Comparison of ENCODE assay signal across 11 cellular contexts in genomic region chr4:17807446-17807845, GRCh38. TPM values are rescaled to one million over a fixed set of nuclear protein-coding genes. Genes with fewer than 3 reads are reported as not detected.
DNase-seq lines count a peak whose midpoint lies in the region; ATAC-seq and TF ChIP-seq lines count a peak whose summit lies in the region.
"Had no signal": no experiment of that assay in that cellular context is flagged by ENCODE, and none has a peak within 500 bp of the region (broad histone marks: within the 10 kb centered on the region; RNA-seq: fewer than 3 reads in every experiment).

No MANE protein-coding gene starts in this region.

- H3K9me3 Mint-ChIP-seq in activated CD4-positive, alpha-beta T cell treated with anti-CD3 and anti-CD28 coated beads for 36 hours (ENCODE audit: low read depth): no peaks in the 10 kb centered on the region

- DNase-seq in activated CD4-positive, alpha-beta T cell treated with anti-CD3 and anti-CD28 coated beads for 36 hours: no peak
- no peak for DNase-seq in activated CD4-positive, alpha-beta T cell treated with anti-CD3 and anti-CD28 coated beads, Interleukin-2, amount 50 U/mL, for 48 hours
- DNase-seq in fibroblast of the aortic adventitia (ENCODE audit: low read depth) (peak; percentile 44), smooth muscle cell (lab: John Stamatoyannopoulos, UW; ENCODE audit: unreplicated experiment) (no peak), HPDE6-E6E7 (ENCODE audit: extremely low spot score) (no peak), SIG-M5 (lab: John Stamatoyannopoulos, UW) (no peak)
- DNase-seq: amniotic stem cell had no signal

- ATAC-seq in activated CD4-positive, alpha-beta T cell treated with anti-CD3 and anti-CD28 coated beads for 36 hours: no peak
- ATAC-seq in GM21423 (IDR thresholded peaks at IDR 0.05; ENCODE audit: unreplicated experiment): no peak

- no peak overlapping the region for H3K9ac ChIP-seq in smooth muscle cell (ENCODE audit: low read depth)

- peaks cover 47% of the 10 kb centered on the region for H3K4me1 Mint-ChIP-seq in activated CD4-positive, alpha-beta T cell treated with anti-CD3 and anti-CD28 coated beads for 36 hours

- CTCF ChIA-PET in activated CD4-positive, alpha-beta T cell treated with anti-CD3 and anti-CD28 coated beads for 36 hours (lab: Charles Lee): interaction anchor here (0.8 to 4.0 kb wide), 2 partner anchors 12 to 258 kb away, joined by 3 to 18 read pairs; no protein-coding TSS in a partner anchor

- H3K36me3 Mint-ChIP-seq in activated CD4-positive, alpha-beta T cell treated with anti-CD3 and anti-CD28 coated beads for 36 hours (ENCODE audit: low read depth): peaks cover 58% of the 10 kb centered on the region

- peaks cover 10% of the 10 kb centered on the region for H3K36me3 ChIP-seq in smooth muscle cell (ENCODE audit: low read depth)

- H3K27me3 Mint-ChIP-seq in activated CD4-positive, alpha-beta T cell treated with anti-CD3 and anti-CD28 coated beads for 36 hours: no peaks in the 10 kb centered on the region

- H3F3A ChIP-seq in smooth muscle cell (ENCODE audit: low read depth): no peaks in the 10 kb centered on the region

- intact Hi-C loops in activated CD4-positive, alpha-beta T cell treated with anti-CD3 and anti-CD28 coated beads for 36 hours (cut with DNase I, micrococcal nuclease): loop anchor here (5.0 to 10.0 kb wide), 2 partner anchors 170 to 463 kb away; no protein-coding TSS in a partner anchor

- peaks cover 35% of the 10 kb centered on the region for H3K4me1 ChIP-seq in smooth muscle cell (ENCODE audit: low read depth)

- peaks cover 71% of the 10 kb centered on the region for H3K79me2 ChIP-seq in smooth muscle cell (ENCODE audit: low read depth)

- POLR2A ChIA-PET in activated CD4-positive, alpha-beta T cell treated with anti-CD3 and anti-CD28 coated beads for 36 hours (lab: Charles Lee): interaction anchor here (0.6 kb wide), 2 partner anchors 8 to 213 kb away, joined by 3 read pairs; no protein-coding TSS in a partner anchor

- H3K27ac ChIP-seq in VCaP (peak overlapping the region; percentile 90; the same call in 1 of the 2 replicates), smooth muscle cell (ENCODE audit: low read depth) (no peak overlapping the region)
- H3K27ac ChIP-seq: RWPE1 had no signal

- no peak overlapping the region for H2AFZ ChIP-seq in smooth muscle cell (ENCODE audit: low read depth)

- peak overlapping the region; percentile 87 for H3K4me2 ChIP-seq in smooth muscle cell

- no peaks in the 10 kb centered on the region for H3K27me3 ChIP-seq in smooth muscle cell (ENCODE audit: low read depth)

- H3K4me3 ChIP-seq in fibroblast of the aortic adventitia (ENCODE audit: low read depth, low read length) (peak overlapping the region; percentile 62), smooth muscle cell (peak overlapping the region; percentile 83)

- H3K4me3 Mint-ChIP-seq in activated CD4-positive, alpha-beta T cell treated with anti-CD3 and anti-CD28 coated beads for 36 hours: peak overlapping the region; percentile 98

- H3K27ac Mint-ChIP-seq in activated CD4-positive, alpha-beta T cell treated with anti-CD3 and anti-CD28 coated beads for 36 hours: no peak overlapping the region

- TF ChIP-seq CTCF in VCaP (conservative IDR thresholded peaks at IDR 0.05): no peak
- TF ChIP-seq CTCF in fibroblast of the aortic adventitia (IDR thresholded peaks at IDR 0.05; ENCODE audit: insufficient read depth, low read length): no peak
- TF ChIP-seq CTCF in smooth muscle cell (IDR thresholded peaks at IDR 0.05; ENCODE audit: borderline replicate concordance, insufficient read depth, poor library complexity, severe bottlenecking): no peak

- no peaks in the 10 kb centered on the region for H3K9me3 ChIP-seq in smooth muscle cell (replicated peaks; ENCODE audit: low read depth)

- WGBS in smooth muscle cell (ENCODE audit: low lambda C conversion rate): 41% methylated on average over 6 of the region's 6 CpGs

- H4K20me1 ChIP-seq in smooth muscle cell (ENCODE audit: low read depth): peaks cover 65% of the 10 kb centered on the region

RNA-seq across cellular contexts. Expression of gene DCAF16, which starts 3.1 kb away (rescaled TPM):
- total RNA-seq in activated CD4-positive, alpha-beta T cell treated with anti-CD3 and anti-CD28 coated beads for 36 hours: 10 to 100 TPM; 40.3 to 47.5 TPM
- total RNA-seq in fibroblast of the aortic adventitia (ENCODE audit: low replicate concordance): 27.1 and 27.2 TPM in 2 replicates
- 19.3 and 19.4 TPM in 2 replicates for total RNA-seq in smooth muscle cell
- polyA plus RNA-seq in smooth muscle cell: 6.5 and 9.3 TPM in 2 replicates

RNA-seq across cellular contexts. Expression of gene NCAPG, which starts 3.3 kb away (rescaled TPM):
- 10 to 100 TPM; 73.8 to 82.8 TPM for total RNA-seq in activated CD4-positive, alpha-beta T cell treated with anti-CD3 and anti-CD28 coated beads for 36 hours
- 2.0 and 60.1 TPM in 2 replicates for total RNA-seq in fibroblast of the aortic adventitia (ENCODE audit: low replicate concordance)
- 19.6 and 20.1 TPM in 2 replicates for total RNA-seq in smooth muscle cell
- polyA plus RNA-seq in smooth muscle cell: 2.7 and 6.9 TPM in 2 replicates

RNA-seq across cellular contexts. Expression of gene FAM184B, which starts 26.0 kb away (rescaled TPM):
- under 1 TPM in 1 of 2 experiments, not detected in 1; 0.04 TPM for total RNA-seq in activated CD4-positive, alpha-beta T cell treated with anti-CD3 and anti-CD28 coated beads for 36 hours
- total RNA-seq in fibroblast of the aortic adventitia (ENCODE audit: low replicate concordance): not detected in 2 replicates
- total RNA-seq in smooth muscle cell: not detected in 2 replicates
- 0.06 TPM in 1 of 2 replicates, not detected in the other for polyA plus RNA-seq in smooth muscle cell
- total RNA-seq: lung microvascular endothelial cell had no signal
